Comparison of ENCODE assay signal across 21 cellular contexts in the genomic region with DNA sequence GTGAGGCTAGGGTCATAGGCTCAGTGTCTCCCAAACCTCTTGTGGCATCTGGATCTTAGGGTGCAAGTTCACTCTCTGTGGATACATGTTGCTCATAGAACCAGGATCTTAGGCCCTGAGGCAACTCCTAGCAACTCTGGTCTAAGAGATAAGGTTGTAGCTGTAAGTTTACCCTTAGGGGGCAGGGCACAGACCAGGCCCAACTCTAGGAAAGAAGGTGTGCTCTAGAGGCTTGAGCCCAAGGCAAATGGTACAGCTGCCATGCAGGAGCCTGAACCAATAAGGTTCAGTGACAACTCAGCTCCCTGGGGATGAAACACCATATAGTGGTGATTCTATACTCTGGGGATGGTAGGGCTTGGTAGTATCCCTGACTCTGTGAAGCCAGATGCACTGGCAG. TPM values are rescaled to one million over a fixed set of nuclear protein-coding genes. Genes with fewer than 3 reads are reported as not detected.
DNase-seq lines count a peak whose midpoint lies in the region; ATAC-seq and TF ChIP-seq lines count a peak whose summit lies in the region.
"Had no signal": no experiment of that assay in that cellular context is flagged by ENCODE, and none has a peak within 500 bp of the region (broad histone marks: within the 10 kb centered on the region; RNA-seq: fewer than 3 reads in every experiment).

No MANE protein-coding gene starts in this region.

- POLR2A ChIA-PET in WTC11 (lab: Charles Lee) = no interaction called here

- no peaks in the 10 kb centered on the region for H3K36me3 Mint-ChIP-seq in WTC11
- peaks cover 0 to 5% of the 10 kb centered on the region in 2 donors for H3K36me3 Mint-ChIP-seq in stimulated activated naive B cell treated with anti-CD40 and anti-IgM and Interleukin-4, amounts not matched to agents 10 μg/mL and 1 μg/mL and 100 μg/mL, for 72 hours
- H3K36me3 Mint-ChIP-seq: CD4-positive, alpha-beta memory T cell had no signal

- peaks cover 14% of the 10 kb centered on the region for H3K9me3 Mint-ChIP-seq in WTC11
- H3K9me3 Mint-ChIP-seq in stimulated activated naive B cell treated with anti-CD40 and anti-IgM and Interleukin-4, amounts not matched to agents 10 μg/mL and 1 μg/mL and 100 μg/mL, for 72 hours = peaks cover 7 to 13% of the 10 kb centered on the region in 2 donors

- CTCF ChIA-PET in WTC11 (lab: Charles Lee) = interaction anchor here (0.6 to 2.5 kb wide), 7 partner anchors 10 to 183 kb away, joined by 3 to 24 read pairs (median 5); a partner anchor contains a TSS

- H3K4me1 ChIP-seq in esophagus muscularis mucosa = no peaks in the 10 kb centered on the region

- DNase-seq in DMS153 (lab: John Stamatoyannopoulos, UW) (peak; percentile 43), DMS153 treated with DMSO at 0.1 percent for 48 hours (lab: John Stamatoyannopoulos, UW; ENCODE audit: unreplicated experiment) (no peak), WTC11 (ENCODE audit: low spot score) (no peak), esophagus muscularis mucosa (ENCODE audit: extremely low spot score) (peak; percentile 75), NCI-H526 (lab: John Stamatoyannopoulos, UW) (no peak), NCI-H1092 (lab: John Stamatoyannopoulos, UW) (no peak)
- no peak for DNase-seq in stimulated activated naive B cell treated with anti-CD40 and anti-IgM and Interleukin-4, amounts not matched to agents 10 μg/mL and 1 μg/mL and 100 μg/mL, for 72 hours
- DNase-seq: C1 segment of cervical spinal cord; Calu3; CD4-positive, alpha-beta memory T cell; COR-L47; DMS79; EL; GDM1; GM23248; H7; HCEC 1CT had no signal

- no peaks in the 10 kb centered on the region for H3K36me3 ChIP-seq in esophagus muscularis mucosa

- no peak for TF ChIP-seq EP300 in esophagus muscularis mucosa (IDR thresholded peaks at IDR 0.05)

- no peak overlapping the region for H3K4me3 Mint-ChIP-seq in WTC11
- no peak overlapping the region for H3K4me3 Mint-ChIP-seq in stimulated activated naive B cell treated with anti-CD40 and anti-IgM and Interleukin-4, amounts not matched to agents 10 μg/mL and 1 μg/mL and 100 μg/mL, for 72 hours
- H3K4me3 Mint-ChIP-seq: B cell had no signal

- peaks cover 0 to 9% (median 0%) of the 10 kb centered on the region in 4 donors for H3K9me3 ChIP-seq in esophagus muscularis mucosa

- peak; percentile 16; the same call in 1 of the 2 replicates for ATAC-seq in WTC11
- ATAC-seq in stimulated activated naive B cell treated with anti-CD40 and anti-IgM and Interleukin-4, amounts not matched to agents 10 μg/mL and 1 μg/mL and 100 μg/mL, for 72 hours (replicated peaks) = peak; percentile 4 to 5
- no peak for ATAC-seq in GM18858 (IDR thresholded peaks at IDR 0.05; ENCODE audit: unreplicated experiment)

- no peak overlapping the region for H3K27ac Mint-ChIP-seq in WTC11
- no peak overlapping the region for H3K27ac Mint-ChIP-seq in stimulated activated naive B cell treated with anti-CD40 and anti-IgM and Interleukin-4, amounts not matched to agents 10 μg/mL and 1 μg/mL and 100 μg/mL, for 72 hours
- H3K27ac Mint-ChIP-seq: CD4-positive, alpha-beta memory T cell had no signal

- H3K4me1 Mint-ChIP-seq in WTC11 = peaks cover 4% of the 10 kb centered on the region; the same call in 1 of the 2 replicates
- H3K4me1 Mint-ChIP-seq in stimulated activated naive B cell treated with anti-CD40 and anti-IgM and Interleukin-4, amounts not matched to agents 10 μg/mL and 1 μg/mL and 100 μg/mL, for 72 hours = peaks cover 8 to 16% of the 10 kb centered on the region in 2 donors
- H3K4me1 Mint-ChIP-seq: CD4-positive, alpha-beta memory T cell had no signal

- no peak overlapping the region for H3K27ac ChIP-seq in esophagus muscularis mucosa (replicated peaks in 1 of 4)
- H3K27ac ChIP-seq: 22Rv1, GM23248 had no signal

- no peaks in the 10 kb centered on the region for H3K27me3 ChIP-seq in esophagus muscularis mucosa

- TF ChIP-seq CTCF in WTC11 (IDR thresholded peaks at IDR 0.05) = no peak
- TF ChIP-seq CTCF in esophagus muscularis mucosa (IDR thresholded peaks at IDR 0.05) = no peak

- no peak for TF ChIP-seq POLR2A in esophagus muscularis mucosa (IDR thresholded peaks at IDR 0.05; ENCODE audit: low read depth)

- no peak overlapping the region for H3K4me3 ChIP-seq in esophagus muscularis mucosa
- H3K4me3 ChIP-seq: GM12878, GM23248 had no signal

- H3K27me3 Mint-ChIP-seq in WTC11 (ENCODE audit: low read depth) = no peaks in the 10 kb centered on the region
- H3K27me3 Mint-ChIP-seq in stimulated activated naive B cell treated with anti-CD40 and anti-IgM and Interleukin-4, amounts not matched to agents 10 μg/mL and 1 μg/mL and 100 μg/mL, for 72 hours = peaks cover 19 to 27% of the 10 kb centered on the region in 2 donors

- intact Hi-C loops in esophagus muscularis mucosa (cut with DNase I) = no loop called here

TF ChIP-seq in WTC11, 78 proteins besides CTCF, POLR2A, EP300 and RAD21:
- TF ChIP-seq, protein P1, sequence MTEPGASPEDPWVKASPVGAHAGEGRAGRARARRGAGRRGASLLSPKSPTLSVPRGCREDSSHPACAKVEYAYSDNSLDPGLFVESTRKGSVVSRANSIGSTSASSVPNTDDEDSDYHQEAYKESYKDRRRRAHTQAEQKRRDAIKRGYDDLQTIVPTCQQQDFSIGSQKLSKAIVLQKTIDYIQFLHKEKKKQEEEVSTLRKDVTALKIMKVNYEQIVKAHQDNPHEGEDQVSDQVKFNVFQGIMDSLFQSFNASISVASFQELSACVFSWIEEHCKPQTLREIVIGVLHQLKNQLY (CRISPR knock-in tag; IDR thresholded peaks at IDR 0.05) = no peak
- TF ChIP-seq CREB1 (CRISPR knock-in tag; IDR thresholded peaks at IDR 0.05) = no peak
- TF ChIP-seq ZNF423 (CRISPR knock-in tag; IDR thresholded peaks at IDR 0.05) = no peak
- TF ChIP-seq, protein P2, sequence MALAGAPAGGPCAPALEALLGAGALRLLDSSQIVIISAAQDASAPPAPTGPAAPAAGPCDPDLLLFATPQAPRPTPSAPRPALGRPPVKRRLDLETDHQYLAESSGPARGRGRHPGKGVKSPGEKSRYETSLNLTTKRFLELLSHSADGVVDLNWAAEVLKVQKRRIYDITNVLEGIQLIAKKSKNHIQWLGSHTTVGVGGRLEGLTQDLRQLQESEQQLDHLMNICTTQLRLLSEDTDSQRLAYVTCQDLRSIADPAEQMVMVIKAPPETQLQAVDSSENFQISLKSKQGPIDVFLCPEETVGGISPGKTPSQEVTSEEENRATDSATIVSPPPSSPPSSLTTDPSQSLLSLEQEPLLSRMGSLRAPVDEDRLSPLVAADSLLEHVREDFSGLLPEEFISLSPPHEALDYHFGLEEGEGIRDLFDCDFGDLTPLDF (CRISPR knock-in tag; IDR thresholded peaks at IDR 0.05) = no peak
- TF ChIP-seq TP53 (CRISPR knock-in tag; IDR thresholded peaks at IDR 0.05) = no peak
- no peak for TF ChIP-seq ATF1 (CRISPR knock-in tag; IDR thresholded peaks at IDR 0.05)
- TF ChIP-seq, protein P3, sequence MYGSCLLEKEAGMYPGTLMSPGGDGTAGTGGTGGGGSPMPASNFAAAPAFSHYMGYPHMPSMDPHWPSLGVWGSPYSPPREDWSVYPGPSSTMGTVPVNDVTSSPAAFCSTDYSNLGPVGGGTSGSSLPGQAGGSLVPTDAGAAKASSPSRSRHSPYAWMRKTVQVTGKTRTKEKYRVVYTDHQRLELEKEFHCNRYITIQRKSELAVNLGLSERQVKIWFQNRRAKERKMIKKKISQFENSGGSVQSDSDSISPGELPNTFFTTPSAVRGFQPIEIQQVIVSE (CRISPR knock-in tag; IDR thresholded peaks at IDR 0.05; ENCODE audit: borderline replicate concordance) = no peak
- TF ChIP-seq MXD4 (CRISPR knock-in tag; IDR thresholded peaks at IDR 0.05; ENCODE audit: borderline replicate concordance) = no peak
- TF ChIP-seq, protein P4, sequence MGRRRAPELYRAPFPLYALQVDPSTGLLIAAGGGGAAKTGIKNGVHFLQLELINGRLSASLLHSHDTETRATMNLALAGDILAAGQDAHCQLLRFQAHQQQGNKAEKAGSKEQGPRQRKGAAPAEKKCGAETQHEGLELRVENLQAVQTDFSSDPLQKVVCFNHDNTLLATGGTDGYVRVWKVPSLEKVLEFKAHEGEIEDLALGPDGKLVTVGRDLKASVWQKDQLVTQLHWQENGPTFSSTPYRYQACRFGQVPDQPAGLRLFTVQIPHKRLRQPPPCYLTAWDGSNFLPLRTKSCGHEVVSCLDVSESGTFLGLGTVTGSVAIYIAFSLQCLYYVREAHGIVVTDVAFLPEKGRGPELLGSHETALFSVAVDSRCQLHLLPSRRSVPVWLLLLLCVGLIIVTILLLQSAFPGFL (CRISPR knock-in tag; IDR thresholded peaks at IDR 0.05; ENCODE audit: borderline replicate concordance) = no peak
- no peak for TF ChIP-seq KAT7 (CRISPR knock-in tag; IDR thresholded peaks at IDR 0.05; ENCODE audit: borderline replicate concordance)
- no peak for TF ChIP-seq MYBL2 (CRISPR knock-in tag; IDR thresholded peaks at IDR 0.05)
- TF ChIP-seq NR3C1 (CRISPR knock-in tag; conservative IDR thresholded peaks at IDR 0.05; ENCODE audit: low read depth) = no peak
- no peak for TF ChIP-seq ZNF317 (CRISPR knock-in tag; IDR thresholded peaks at IDR 0.05; ENCODE audit: borderline replicate concordance, low read depth)
- TF ChIP-seq FOXK1 (CRISPR knock-in tag; IDR thresholded peaks at IDR 0.05) = no peak
- TF ChIP-seq ZNF263 (CRISPR knock-in tag; IDR thresholded peaks at IDR 0.05; ENCODE audit: low read depth) = no peak
- TF ChIP-seq, protein P5, sequence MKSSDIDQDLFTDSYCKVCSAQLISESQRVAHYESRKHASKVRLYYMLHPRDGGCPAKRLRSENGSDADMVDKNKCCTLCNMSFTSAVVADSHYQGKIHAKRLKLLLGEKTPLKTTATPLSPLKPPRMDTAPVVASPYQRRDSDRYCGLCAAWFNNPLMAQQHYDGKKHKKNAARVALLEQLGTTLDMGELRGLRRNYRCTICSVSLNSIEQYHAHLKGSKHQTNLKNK (CRISPR knock-in tag; IDR thresholded peaks at IDR 0.05) = no peak
- no peak for TF ChIP-seq SMAD3 (CRISPR knock-in tag; IDR thresholded peaks at IDR 0.05; ENCODE audit: borderline replicate concordance)

RNA-seq across cellular contexts. Expression of a gene that starts 17.8 kb away (rescaled TPM):
- total RNA-seq in WTC11 (2021) (3.2 to 4.1 TPM (median 3.3 TPM) in 3 replicates), esophagus muscularis mucosa (not detected)
- total RNA-seq: Calu3, GM23248 had no signal

RNA-seq across cellular contexts. Expression of a gene that starts 23.5 kb away (rescaled TPM):
- total RNA-seq in WTC11 (2021) (0.44 to 0.76 TPM (median 0.73 TPM) in 3 replicates), esophagus muscularis mucosa (1 to 10 TPM; 1.7 to 3.1 (median 2.6) TPM)
- total RNA-seq: Calu3, GM12878, H7 had no signal

Comparison
In these comparisons a context has a peak if more than half of its experiments do, and no peak if none do; other contexts are left out.
1. DNase-seq: peak in DMS153 (single experiment) and esophagus muscularis mucosa (single experiment); none in DMS153 treated with DMSO at 0.1 percent for 48 hours (single experiment), WTC11 (single experiment), stimulated activated naive B cell treated with anti-CD40 and anti-IgM and Interleukin-4, amounts not matched to agents 10 μg/mL and 1 μg/mL and 100 μg/mL, for 72 hours (single experiment), NCI-H526 (0 of 2) and NCI-H1092 (single experiment).